In the genomic region with DNA sequence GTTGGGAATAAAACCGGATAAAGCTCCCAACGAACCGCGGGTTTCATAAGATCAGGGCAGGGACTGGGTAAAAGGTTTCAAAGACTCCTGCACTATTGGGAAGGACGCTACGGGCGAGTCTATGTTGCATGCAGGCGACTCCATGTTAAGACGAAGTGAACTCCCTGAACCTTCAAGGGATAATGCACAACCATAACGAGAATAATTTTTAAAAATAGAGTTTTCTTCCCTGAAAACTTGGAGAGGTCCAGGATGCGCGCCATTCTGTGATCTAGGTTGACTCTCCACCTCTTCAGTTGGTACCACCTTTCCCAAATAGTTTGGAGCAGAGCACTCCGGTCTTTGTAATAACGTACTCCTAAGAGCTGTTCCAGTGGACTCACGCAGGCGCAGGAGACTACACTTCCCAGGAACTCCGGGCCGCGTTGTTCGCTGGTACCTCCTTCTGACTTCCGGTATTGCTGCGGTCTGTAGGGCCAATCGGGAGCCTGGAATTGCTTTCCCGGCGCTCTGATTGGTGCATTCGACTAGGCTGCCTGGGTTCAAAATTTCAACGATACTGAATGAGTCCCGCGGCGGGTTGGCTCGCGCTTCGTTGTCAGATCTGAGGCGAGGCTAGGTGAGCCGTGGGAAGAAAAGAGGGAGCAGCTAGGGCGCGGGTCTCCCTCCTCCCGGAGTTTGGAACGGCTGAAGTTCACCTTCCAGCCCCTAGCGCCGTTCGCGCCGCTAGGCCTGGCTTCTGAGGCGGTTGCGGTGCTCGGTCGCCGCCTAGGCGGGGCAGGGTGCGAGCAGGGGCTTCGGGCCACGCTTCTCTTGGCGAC, we compare ENCODE assay signal across 8 cellular contexts. TPM values are rescaled to one million over a fixed set of nuclear protein-coding genes. Genes with fewer than 3 reads are reported as not detected.
DNase-seq lines count a peak whose midpoint lies in the region; ATAC-seq and TF ChIP-seq lines count a peak whose summit lies in the region.

A gene with protein sequence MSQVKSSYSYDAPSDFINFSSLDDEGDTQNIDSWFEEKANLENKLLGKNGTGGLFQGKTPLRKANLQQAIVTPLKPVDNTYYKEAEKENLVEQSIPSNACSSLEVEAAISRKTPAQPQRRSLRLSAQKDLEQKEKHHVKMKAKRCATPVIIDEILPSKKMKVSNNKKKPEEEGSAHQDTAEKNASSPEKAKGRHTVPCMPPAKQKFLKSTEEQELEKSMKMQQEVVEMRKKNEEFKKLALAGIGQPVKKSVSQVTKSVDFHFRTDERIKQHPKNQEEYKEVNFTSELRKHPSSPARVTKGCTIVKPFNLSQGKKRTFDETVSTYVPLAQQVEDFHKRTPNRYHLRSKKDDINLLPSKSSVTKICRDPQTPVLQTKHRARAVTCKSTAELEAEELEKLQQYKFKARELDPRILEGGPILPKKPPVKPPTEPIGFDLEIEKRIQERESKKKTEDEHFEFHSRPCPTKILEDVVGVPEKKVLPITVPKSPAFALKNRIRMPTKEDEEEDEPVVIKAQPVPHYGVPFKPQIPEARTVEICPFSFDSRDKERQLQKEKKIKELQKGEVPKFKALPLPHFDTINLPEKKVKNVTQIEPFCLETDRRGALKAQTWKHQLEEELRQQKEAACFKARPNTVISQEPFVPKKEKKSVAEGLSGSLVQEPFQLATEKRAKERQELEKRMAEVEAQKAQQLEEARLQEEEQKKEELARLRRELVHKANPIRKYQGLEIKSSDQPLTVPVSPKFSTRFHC (plus strand): TSS at position 562 of the 821 bp plus-strand sequence. CDS start 18,187 bp downstream, outside the sequence.

- intact Hi-C loops in activated T-helper 1 cell treated with anti-CD3 and anti-CD28 coated beads, Interleukin-12 subunit alpha, Interleukin-12 subunit beta, Interleukin-2, Interleukin-4 antibody, amounts not matched to agents 30 ng/mL and 10 ng/mL and 1 ng/mL, durations not matched to agents 14 hours and 24 hours and 36 hours (cut with micrococcal nuclease): loop anchor here (1.0 kb wide), 1 partner anchor 16 kb away; no protein-coding TSS in a partner anchor

- H3K27ac Mint-ChIP-seq in activated T-helper 1 cell treated with anti-CD3 and anti-CD28 coated beads, Interleukin-12 subunit alpha, Interleukin-12 subunit beta, Interleukin-2, Interleukin-4 antibody, amounts not matched to agents 30 ng/mL and 10 ng/mL and 1 ng/mL, durations not matched to agents 14 hours and 24 hours and 36 hours: no peak within 1 kb of the TSS
- H3K27ac Mint-ChIP-seq in naive thymus-derived CD8-positive, alpha-beta T cell: no peak within 1 kb of the TSS

- peaks cover 5% of the 10 kb centered on the region for H3K36me3 Mint-ChIP-seq in activated T-helper 1 cell treated with anti-CD3 and anti-CD28 coated beads, Interleukin-12 subunit alpha, Interleukin-12 subunit beta, Interleukin-2, Interleukin-4 antibody, amounts not matched to agents 30 ng/mL and 10 ng/mL and 1 ng/mL, durations not matched to agents 14 hours and 24 hours and 36 hours (ENCODE audit: low read depth)
- H3K36me3 Mint-ChIP-seq in naive thymus-derived CD8-positive, alpha-beta T cell: no peaks in the 10 kb centered on the region

- peak; percentile 86 to 98 for ATAC-seq in naive thymus-derived CD8-positive, alpha-beta T cell

- H3K27me3 Mint-ChIP-seq in activated T-helper 1 cell treated with anti-CD3 and anti-CD28 coated beads, Interleukin-12 subunit alpha, Interleukin-12 subunit beta, Interleukin-2, Interleukin-4 antibody, amounts not matched to agents 30 ng/mL and 10 ng/mL and 1 ng/mL, durations not matched to agents 14 hours and 24 hours and 36 hours (ENCODE audit: insufficient read depth): no peaks in the 10 kb centered on the region
- H3K27me3 Mint-ChIP-seq in naive thymus-derived CD8-positive, alpha-beta T cell: no peaks in the 10 kb centered on the region

- DNase-seq in ELR (ENCODE audit: low read depth) (peak; percentile 100), GOT3 (lab: John Stamatoyannopoulos, UW) (peak; percentile 90), RPMI7951 (ENCODE audit: low read depth) (peak; percentile 99), fibroblast of mammary gland (ENCODE audit: low read depth) (peak; percentile 97)
- DNase-seq in activated T-helper 1 cell treated with anti-CD3 and anti-CD28 coated beads, Interleukin-12 subunit alpha, Interleukin-12 subunit beta, Interleukin-2, Interleukin-4 antibody, amounts not matched to agents 30 ng/mL and 10 ng/mL and 1 ng/mL, durations not matched to agents 14 hours and 24 hours and 36 hours (ENCODE audit: low spot score): peak; percentile 83
- DNase-seq in naive thymus-derived CD8-positive, alpha-beta T cell: peak; percentile 39 to 83 (median 69)
- DNase-seq in stimulated activated naive CD4-positive, alpha-beta T cell treated with Interleukin-2 at 50 U/mL for 16 hours (lab: John Stamatoyannopoulos, UW): peak; percentile 86

- POLR2A ChIA-PET in naive thymus-derived CD8-positive, alpha-beta T cell (lab: Charles Lee): interaction anchor here (0.6 to 2.7 kb wide), 3 partner anchors 15 to 192 kb away, joined by 3 to 12 read pairs (median 5); a partner anchor contains a TSS

- H3K4me3 ChIP-seq in fibroblast of mammary gland (ENCODE audit: control insufficient read depth, low read depth, low read length): peak within 1 kb of the TSS; percentile 83

- no peak within 1 kb of the TSS for H3K4me3 Mint-ChIP-seq in activated T-helper 1 cell treated with anti-CD3 and anti-CD28 coated beads, Interleukin-12 subunit alpha, Interleukin-12 subunit beta, Interleukin-2, Interleukin-4 antibody, amounts not matched to agents 30 ng/mL and 10 ng/mL and 1 ng/mL, durations not matched to agents 14 hours and 24 hours and 36 hours
- peak within 1 kb of the TSS in 1 of 10 donors; percentile 43 for H3K4me3 Mint-ChIP-seq in naive thymus-derived CD8-positive, alpha-beta T cell

- peak; percentile 13; the same call in 1 of the 2 replicates for TF ChIP-seq CTCF in LNCAP (IDR thresholded peaks at IDR 0.05)
- TF ChIP-seq CTCF in fibroblast of mammary gland (conservative IDR thresholded peaks at IDR 0.05; ENCODE audit: control insufficient read depth, insufficient read depth, low read depth, low read length): peak; percentile 1

- H3K9me3 Mint-ChIP-seq in activated T-helper 1 cell treated with anti-CD3 and anti-CD28 coated beads, Interleukin-12 subunit alpha, Interleukin-12 subunit beta, Interleukin-2, Interleukin-4 antibody, amounts not matched to agents 30 ng/mL and 10 ng/mL and 1 ng/mL, durations not matched to agents 14 hours and 24 hours and 36 hours: no peaks in the 10 kb centered on the region
- no peaks in the 10 kb centered on the region for H3K9me3 Mint-ChIP-seq in naive thymus-derived CD8-positive, alpha-beta T cell

- peaks cover 5% of the 10 kb centered on the region for H3K4me1 Mint-ChIP-seq in activated T-helper 1 cell treated with anti-CD3 and anti-CD28 coated beads, Interleukin-12 subunit alpha, Interleukin-12 subunit beta, Interleukin-2, Interleukin-4 antibody, amounts not matched to agents 30 ng/mL and 10 ng/mL and 1 ng/mL, durations not matched to agents 14 hours and 24 hours and 36 hours (ENCODE audit: low read depth)
- H3K4me1 Mint-ChIP-seq in naive thymus-derived CD8-positive, alpha-beta T cell: no peaks in the 10 kb centered on the region

RNA-seq across cellular contexts. Expression of the gene that starts here (rescaled TPM):
- 293 and 312 TPM in 2 replicates for total RNA-seq in RPMI7951 (2014; rRNA removed; shearing (Covaris generic))
- 53.3 and 54.4 TPM in 2 replicates for total RNA-seq in activated T-helper 1 cell treated with anti-CD3 and anti-CD28 coated beads, Interleukin-12 subunit alpha, Interleukin-12 subunit beta, Interleukin-2, Interleukin-4 antibody, amounts not matched to agents 30 ng/mL and 10 ng/mL and 1 ng/mL, durations not matched to agents 14 hours and 24 hours and 36 hours
- under 1 TPM; 0.16 to 0.22 TPM for total RNA-seq in naive thymus-derived CD8-positive, alpha-beta T cell
- under 1 TPM in 2 of 3 donors, not detected in 1; 0.30 to 0.50 TPM for polyA plus RNA-seq in naive thymus-derived CD8-positive, alpha-beta T cell

Comparison
In these comparisons a context has a peak if more than half of its experiments do, and no peak if none do; other contexts are left out.
1. Peak in every context shown above with its lines: DNase-seq, ATAC-seq and H3K4me3 ChIP-seq.
2. RNA of the gene that starts here (total RNA-seq): 293 to 312 TPM in RPMI7951 and 53.3 to 54.4 TPM in activated T-helper 1 cell treated with anti-CD3 and anti-CD28 coated beads, Interleukin-12 subunit alpha, Interleukin-12 subunit beta, Interleukin-2, Interleukin-4 antibody, amounts not matched to agents 30 ng/mL and 10 ng/mL and 1 ng/mL, durations not matched to agents 14 hours and 24 hours and 36 hours; 0.16 to 0.22 TPM in naive thymus-derived CD8-positive, alpha-beta T cell; every median in the first group is over 10 times any median in the second.
3. Peak in DNase-seq and ATAC-seq in naive thymus-derived CD8-positive, alpha-beta T cell; RNA of the gene not detected or under 1 TPM.